Comparison of ENCODE assay signal across 13 cellular contexts in the genomic region with DNA sequence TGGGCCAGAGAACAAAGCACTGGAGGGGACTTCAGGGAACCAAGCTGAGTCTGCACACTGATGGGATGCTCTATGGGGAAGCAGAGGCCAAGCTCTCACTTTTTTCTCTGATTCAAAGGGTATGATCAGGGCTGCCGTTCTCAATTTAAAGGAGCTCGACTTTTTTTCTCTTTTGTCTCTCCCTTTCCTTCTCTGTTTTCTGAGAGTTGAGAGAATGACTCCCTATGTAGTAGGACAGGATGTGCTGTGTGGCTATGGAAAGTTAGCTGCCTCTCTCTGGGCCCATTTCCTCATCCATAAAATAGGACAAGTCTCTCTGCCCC. TPM values are rescaled to one million over a fixed set of nuclear protein-coding genes. Genes with fewer than 3 reads are reported as not detected.
A peak's percentile ranks its signal among the peaks of the same experiment; 100 is the strongest.
DNase-seq lines count a peak whose midpoint lies in the region; ATAC-seq and TF ChIP-seq lines count a peak whose summit lies in the region.
"Had no signal": no experiment of that assay in that cellular context is flagged by ENCODE, and none has a peak within 500 bp of the region (broad histone marks: within the 10 kb centered on the region; RNA-seq: fewer than 3 reads in every experiment).

No MANE protein-coding gene starts in this region.

- POLR2A ChIA-PET in activated CD8-positive, alpha-beta T cell treated with anti-CD3 and anti-CD28 coated beads, Interleukin-2, amount 10 ng/mL, durations not matched to agents 7 days and 5 days (lab: Charles Lee), result interaction anchor here (0.8 to 3.2 kb wide), 5 partner anchors 9 to 121 kb away, joined by 3 to 34 read pairs (median 3); a partner anchor contains a TSS

- H3K27me3 ChIP-seq in DOHH2 (ENCODE audit: control insufficient read depth, low read length) (no peaks in the 10 kb centered on the region), muscle layer of duodenum (ENCODE audit: low read depth, low read length) (no peaks in the 10 kb centered on the region), brain microvascular endothelial cell (replicated peaks) (no peaks in the 10 kb centered on the region)

- no peaks in the 10 kb centered on the region for H3K9me3 Mint-ChIP-seq in activated CD8-positive, alpha-beta T cell treated with anti-CD3 and anti-CD28 coated beads, Interleukin-2, amount 10 ng/mL, durations not matched to agents 7 days and 5 days (ENCODE audit: insufficient read depth)

- peaks cover 92% of the 10 kb centered on the region for H3K4me1 Mint-ChIP-seq in activated CD8-positive, alpha-beta T cell treated with anti-CD3 and anti-CD28 coated beads, Interleukin-2, amount 10 ng/mL, durations not matched to agents 7 days and 5 days (ENCODE audit: low read depth)

- DNase-seq in 8988T (peak; percentile 11), brain microvascular endothelial cell (no peak), AG08396 (ENCODE audit: low spot score) (no peak)
- DNase-seq in activated CD8-positive, alpha-beta T cell treated with anti-CD3 and anti-CD28 coated beads, Interleukin-2, amount 10 ng/mL, durations not matched to agents 7 days and 5 days, result no peak
- no peak for DNase-seq in activated CD4-positive, CD25-positive, alpha-beta regulatory T cell (lab: John Stamatoyannopoulos, UW)
- DNase-seq: NCI-H2029 had no signal

- peaks cover 24% of the 10 kb centered on the region for H3K36me3 Mint-ChIP-seq in activated CD8-positive, alpha-beta T cell treated with anti-CD3 and anti-CD28 coated beads, Interleukin-2, amount 10 ng/mL, durations not matched to agents 7 days and 5 days (ENCODE audit: low read depth)

- no peak for ATAC-seq in activated CD8-positive, alpha-beta T cell treated with anti-CD3 and anti-CD28 coated beads, Interleukin-2, amount 10 ng/mL, durations not matched to agents 7 days and 5 days
- ATAC-seq in HG02610 (IDR thresholded peaks at IDR 0.05; ENCODE audit: unreplicated experiment), result no peak

- H3K4me3 ChIP-seq in DOHH2 (ENCODE audit: low read length), result peak overlapping the region; percentile 70
- H3K4me3 ChIP-seq in muscle layer of duodenum (ENCODE audit: low read depth in 1 of 2, low read length in 2 of 2), result no peak overlapping the region
- H3K4me3 ChIP-seq in brain microvascular endothelial cell (ENCODE audit: low read depth, low read length), result no peak overlapping the region
- H3K4me3 ChIP-seq: smooth muscle cell had no signal

- H3K4me3 Mint-ChIP-seq in activated CD8-positive, alpha-beta T cell treated with anti-CD3 and anti-CD28 coated beads, Interleukin-2, amount 10 ng/mL, durations not matched to agents 7 days and 5 days, result peak overlapping the region; percentile 44

- no peaks in the 10 kb centered on the region for H3K9me3 ChIP-seq in DOHH2 (ENCODE audit: control insufficient read depth, insufficient read depth, low read length)
- no peaks in the 10 kb centered on the region for H3K9me3 ChIP-seq in muscle layer of duodenum (ENCODE audit: control insufficient read depth in 1 of 2, low read length in 2 of 2)

- peaks cover 42% of the 10 kb centered on the region for H3F3A ChIP-seq in DOHH2 (ENCODE audit: control insufficient read depth, insufficient read depth)

- no peaks in the 10 kb centered on the region for H3K27me3 Mint-ChIP-seq in activated CD8-positive, alpha-beta T cell treated with anti-CD3 and anti-CD28 coated beads, Interleukin-2, amount 10 ng/mL, durations not matched to agents 7 days and 5 days (ENCODE audit: low read depth)

- no peak for TF ChIP-seq CTCF in DOHH2 (IDR thresholded peaks at IDR 0.05; ENCODE audit: low read depth, low read length, poor library complexity, severe bottlenecking)
- no peak for TF ChIP-seq CTCF in brain microvascular endothelial cell (IDR thresholded peaks at IDR 0.05; ENCODE audit: low read depth, low read length, missing control alignments)

- peak overlapping the region; percentile 89 for H3K27ac Mint-ChIP-seq in activated CD8-positive, alpha-beta T cell treated with anti-CD3 and anti-CD28 coated beads, Interleukin-2, amount 10 ng/mL, durations not matched to agents 7 days and 5 days

- no peaks in the 10 kb centered on the region for H3K9me2 ChIP-seq in DOHH2 (replicated peaks; ENCODE audit: control insufficient read depth, low read length)

- H3K4me1 ChIP-seq in DOHH2 (ENCODE audit: control insufficient read depth, low read length) (peaks cover 85% of the 10 kb centered on the region), muscle layer of duodenum (ENCODE audit: control insufficient read depth in 1 of 2, insufficient read depth in 2 of 2, low read length in 2 of 2) (peaks cover 16 to 35% of the 10 kb centered on the region in 2 donors)

- H3K79me2 ChIP-seq in DOHH2 (ENCODE audit: control insufficient read depth, low read length), result peaks cover 79% of the 10 kb centered on the region

- H3K36me3 ChIP-seq in DOHH2 (ENCODE audit: control insufficient read depth, low read length) (peaks cover 65% of the 10 kb centered on the region), muscle layer of duodenum (ENCODE audit: control insufficient read depth in 1 of 2, insufficient read depth in 2 of 2, low read length in 2 of 2) (no peaks in the 10 kb centered on the region), brain microvascular endothelial cell (replicated peaks) (no peaks in the 10 kb centered on the region)

- H4K20me1 ChIP-seq in DOHH2 (ENCODE audit: control insufficient read depth, insufficient read depth, low read depth, low read length), result peaks cover 4% of the 10 kb centered on the region

- in situ Hi-C loops in brain microvascular endothelial cell (cut with HindIII; ENCODE audit: low pct_ligation_motif_present, low sequenced_read_pairs), result no loop called here

- peak overlapping the region; percentile 98 for H3K27ac ChIP-seq in DOHH2 (ENCODE audit: low read depth, low read length)
- peak overlapping the region; percentile 37 for H3K27ac ChIP-seq in muscle layer of duodenum (ENCODE audit: low read length)
- H3K27ac ChIP-seq in brain microvascular endothelial cell, result no peak overlapping the region
- H3K27ac ChIP-seq: C4-2B, epithelial cell of prostate had no signal

- H3K4me2 ChIP-seq in DOHH2 (ENCODE audit: low read length), result peak overlapping the region; percentile 96
- H3K4me2 ChIP-seq: smooth muscle cell had no signal

- CTCF ChIA-PET in activated CD8-positive, alpha-beta T cell treated with anti-CD3 and anti-CD28 coated beads, Interleukin-2, amount 10 ng/mL, durations not matched to agents 7 days and 5 days (lab: Charles Lee), result interaction anchor here (0.7 to 7.6 kb wide), 14 partner anchors 8 to 111 kb away, joined by 3 to 85 read pairs (median 4); a partner anchor contains a TSS

RNA-seq across cellular contexts. Expression of a gene that starts 7.9 kb away (rescaled TPM):
- 10 to 100 TPM; 20.3 to 20.4 TPM for total RNA-seq in activated CD8-positive, alpha-beta T cell treated with anti-CD3 and anti-CD28 coated beads, Interleukin-2, amount 10 ng/mL, durations not matched to agents 7 days and 5 days

RNA-seq across cellular contexts. Expression of a gene that starts 59.8 kb away (rescaled TPM):
- under 1 TPM; 0.24 to 0.31 TPM for total RNA-seq in activated CD8-positive, alpha-beta T cell treated with anti-CD3 and anti-CD28 coated beads, Interleukin-2, amount 10 ng/mL, durations not matched to agents 7 days and 5 days
- total RNA-seq: myocyte, smooth muscle cell had no signal
